Comparison of ENCODE assay signal across 12 cellular contexts in genomic region chr9:128385493-128386205, GRCh38. TPM values are rescaled to one million over a fixed set of nuclear protein-coding genes. Genes with fewer than 3 reads are reported as not detected.
A peak's percentile ranks its signal among the peaks of the same experiment; 100 is the strongest.
DNase-seq lines count a peak whose midpoint lies in the region; ATAC-seq and TF ChIP-seq lines count a peak whose summit lies in the region.
"Had no signal": no experiment of that assay in that cellular context is flagged by ENCODE, and none has a peak within 500 bp of the region (broad histone marks: within the 10 kb centered on the region; RNA-seq: fewer than 3 reads in every experiment).

No MANE protein-coding gene starts in this region.

- peaks cover 42% of the 10 kb centered on the region for H3K36me3 ChIP-seq in WERI-Rb-1
- peaks cover 55% of the 10 kb centered on the region for H3K36me3 ChIP-seq in endodermal cell (ENCODE audit: control insufficient read depth, insufficient read depth, low read length)
- H3K36me3 ChIP-seq in neuronal stem cell (replicated peaks in 1 of 2; ENCODE audit: control insufficient read depth in 2 of 2, insufficient read depth in 2 of 2, low read length in 2 of 2): peaks cover 11 to 62% of the 10 kb centered on the region in 2 donors
- peaks cover 83% of the 10 kb centered on the region for H3K36me3 ChIP-seq in lower lobe of right lung

- no peak overlapping the region for H3K4me3 Mint-ChIP-seq in endodermal cell
- peak overlapping the region; percentile 94 for H3K4me3 Mint-ChIP-seq in neural crest cell
- H3K4me3 Mint-ChIP-seq: IgD-negative memory B cell had no signal

- H3K27me3 ChIP-seq in WERI-Rb-1 (ENCODE audit: insufficient read depth, low read depth, severe bottlenecking) (no peaks in the 10 kb centered on the region), endodermal cell (ENCODE audit: control insufficient read depth, insufficient read depth, low read length, poor library complexity, severe bottlenecking) (peaks cover 19% of the 10 kb centered on the region), neuronal stem cell (ENCODE audit: control insufficient read depth in 3 of 3, insufficient read depth in 3 of 3, low read depth in 1 of 3, low read length in 3 of 3) (peaks cover 0 to 87% (median 0%) of the 10 kb centered on the region in 3 experiments), lower lobe of right lung (ENCODE audit: low read depth) (no peaks in the 10 kb centered on the region)

- peaks cover 4% of the 10 kb centered on the region for H3K79me1 ChIP-seq in neuronal stem cell (ENCODE audit: low read depth, low read length)

- H2BK120ac ChIP-seq in neuronal stem cell (ENCODE audit: low read depth, low read length): no peak overlapping the region

- H3K9me3 ChIP-seq in WERI-Rb-1 (ENCODE audit: severe bottlenecking) (no peaks in the 10 kb centered on the region), endodermal cell (ENCODE audit: control insufficient read depth, low read length) (no peaks in the 10 kb centered on the region), neuronal stem cell (replicated peaks in 1 of 2; ENCODE audit: control insufficient read depth in 2 of 2, insufficient read depth in 1 of 2, low read depth in 1 of 2, low read length in 2 of 2) (no peaks in the 10 kb centered on the region), lower lobe of right lung (no peaks in the 10 kb centered on the region)

- H2AFZ ChIP-seq in neuronal stem cell (ENCODE audit: low read length): no peak overlapping the region

- H3K4me3 ChIP-seq in WERI-Rb-1 (ENCODE audit: low read depth, low read length) (no peak overlapping the region), endodermal cell (ENCODE audit: low read length) (no peak overlapping the region), neuronal stem cell (ENCODE audit: low read length in 2 of 2) (no peak overlapping the region), lower lobe of right lung (no peak overlapping the region)

- no peak overlapping the region for H4K91ac ChIP-seq in neuronal stem cell (ENCODE audit: low read depth, low read length, poor library complexity)

- TF ChIP-seq CTCF in WERI-Rb-1 (IDR thresholded peaks at IDR 0.05; ENCODE audit: low read depth, low read length): no peak
- no peak for TF ChIP-seq CTCF in endodermal cell (conservative IDR thresholded peaks at IDR 0.05)
- TF ChIP-seq CTCF in neural crest cell (conservative IDR thresholded peaks at IDR 0.05): no peak
- TF ChIP-seq CTCF in lower lobe of right lung (IDR thresholded peaks at IDR 0.05): no peak

- 58 to 83% methylated on average over 4 to 14 of the region's 14 CpGs for WGBS in endodermal cell (ENCODE audit: insufficient coverage in 1 of 2, insufficient read length in 1 of 2), 2 experiments
- WGBS in neuronal stem cell (ENCODE audit: extremely low coverage in 2 of 2, insufficient read length in 2 of 2, insufficient replicate concordance in 1 of 2), 2 donors: no CpG with 5 or more reads among the region's 14 CpGs

- H3K27ac ChIP-seq in WERI-Rb-1: peak overlapping the region; percentile 99
- H3K27ac ChIP-seq in endodermal cell (ENCODE audit: low read depth, low read length): peak overlapping the region; percentile 98
- no peak overlapping the region for H3K27ac ChIP-seq in neuronal stem cell (replicated peaks; ENCODE audit: low read length)
- no peak overlapping the region for H3K27ac ChIP-seq in lower lobe of right lung

- H3K4ac ChIP-seq in neuronal stem cell (ENCODE audit: low read length): no peak overlapping the region

- no peak overlapping the region for H3K18ac ChIP-seq in neuronal stem cell (ENCODE audit: low read length)

- H3K4me2 ChIP-seq in neuronal stem cell (ENCODE audit: insufficient read depth, low read length, poor library complexity, severe bottlenecking): no peak overlapping the region

- H2BK12ac ChIP-seq in neuronal stem cell (ENCODE audit: low read length): no peak overlapping the region

- intact Hi-C loops in lower lobe of right lung (cut with DNase I): no loop called here

- H3K4me1 ChIP-seq in endodermal cell (ENCODE audit: control insufficient read depth, insufficient read depth, low read length): no peaks in the 10 kb centered on the region
- H3K4me1 ChIP-seq in neuronal stem cell (ENCODE audit: control insufficient read depth in 2 of 2, insufficient read depth in 1 of 2, low read depth in 1 of 2, low read length in 2 of 2): peaks cover 16 to 90% of the 10 kb centered on the region in 2 donors
- no peaks in the 10 kb centered on the region for H3K4me1 ChIP-seq in lower lobe of right lung

- H3K9me3 Mint-ChIP-seq in endodermal cell: no peaks in the 10 kb centered on the region
- H3K9me3 Mint-ChIP-seq in neural crest cell: no peaks in the 10 kb centered on the region
- H3K9me3 Mint-ChIP-seq: IgD-negative memory B cell had no signal

- H3K27me3 Mint-ChIP-seq in endodermal cell (ENCODE audit: insufficient read depth) (peaks cover 79% of the 10 kb centered on the region), neural crest cell (ENCODE audit: low read depth) (peaks cover 50% of the 10 kb centered on the region)
- H3K27me3 Mint-ChIP-seq: IgD-negative memory B cell had no signal

- no peak overlapping the region for H3K27ac Mint-ChIP-seq in endodermal cell
- peak overlapping the region; percentile 97 for H3K27ac Mint-ChIP-seq in neural crest cell (ENCODE audit: unreplicated experiment)
- H3K27ac Mint-ChIP-seq: IgD-negative memory B cell had no signal

- H4K8ac ChIP-seq in neuronal stem cell (ENCODE audit: low read depth, low read length): no peak overlapping the region

- H3K14ac ChIP-seq in neuronal stem cell (ENCODE audit: low read length): no peak overlapping the region

- ATAC-seq in HG02610 (IDR thresholded peaks at IDR 0.05; ENCODE audit: unreplicated experiment) (no peak), lower lobe of right lung (no peak)

- H2AK5ac ChIP-seq in neuronal stem cell (ENCODE audit: low read depth, low read length): no peak overlapping the region

- DNase-seq in DMS 273 (lab: John Stamatoyannopoulos, UW; ENCODE audit: unreplicated experiment) (peak; percentile 79), WERI-Rb-1 (peak; percentile 95), endodermal cell (peak; percentile 38), neural crest cell (ENCODE audit: low read depth, low spot score) (peak; percentile 44), neuronal stem cell (ENCODE audit: low spot score) (no peak), lower lobe of right lung (no peak)
- DNase-seq in activated CD4-positive, alpha-beta T cell treated with anti-CD3 and anti-CD28 coated beads, Interleukin-2, amount 50 U/mL, for 4 hours: no peak
- DNase-seq: NCI-H187 treated with DMSO at 0.1 percent for 48 hours, NCI-H2171 treated with DMSO at 0.1 percent for 48 hours, NCI-H510A had no signal

- H3K9ac ChIP-seq in endodermal cell (ENCODE audit: extremely low read depth, low read length, poor library complexity, severe bottlenecking): no peak overlapping the region
- H3K9ac ChIP-seq in neuronal stem cell (ENCODE audit: low read depth, low read length, poor library complexity): no peak overlapping the region

- H2BK15ac ChIP-seq in neuronal stem cell (ENCODE audit: low read length): no peak overlapping the region

- H3K36me3 Mint-ChIP-seq in endodermal cell (ENCODE audit: low read depth): peaks cover 45% of the 10 kb centered on the region
- peaks cover 27% of the 10 kb centered on the region for H3K36me3 Mint-ChIP-seq in neural crest cell (ENCODE audit: low read depth)

- no peak overlapping the region for H3K23ac ChIP-seq in neuronal stem cell (ENCODE audit: low read depth, low read length, poor library complexity)

- no peak overlapping the region for H2BK5ac ChIP-seq in neuronal stem cell (ENCODE audit: low read length)

- H3K4me1 Mint-ChIP-seq in endodermal cell: peaks cover 13% of the 10 kb centered on the region
- H3K4me1 Mint-ChIP-seq in neural crest cell: peaks cover 87% of the 10 kb centered on the region

RNA-seq across cellular contexts. Expression of gene URM1, which starts 14.5 kb away (rescaled TPM):
- 10 to 100 TPM; 51.5 to 60.4 TPM for total RNA-seq in endodermal cell
- polyA plus RNA-seq in endodermal cell (2013, experiment 1 of 2): 46.9 TPM
- 45.0 TPM for polyA plus RNA-seq in endodermal cell (2013, experiment 2 of 2)
- total RNA-seq in neural crest cell: 69.9 and 73.2 TPM in 2 replicates
- 28.4 TPM for polyA plus RNA-seq in neuronal stem cell (2013, experiment 1 of 2)
- polyA plus RNA-seq in neuronal stem cell (2013, experiment 2 of 2): 24.9 TPM
- total RNA-seq in lower lobe of right lung: 49.0 TPM

RNA-seq across cellular contexts. Expression of gene CERCAM, which starts 35.0 kb away (rescaled TPM):
- total RNA-seq in endodermal cell: 10 to 100 TPM; 18.5 to 26.5 TPM
- 51.5 TPM for polyA plus RNA-seq in endodermal cell (2013, experiment 1 of 2)
- 53.6 TPM for polyA plus RNA-seq in endodermal cell (2013, experiment 2 of 2)
- 49.7 and 56.4 TPM in 2 replicates for total RNA-seq in neural crest cell
- polyA plus RNA-seq in neuronal stem cell (2013, experiment 1 of 2): 0.70 TPM
- polyA plus RNA-seq in neuronal stem cell (2013, experiment 2 of 2): 0.76 TPM
- total RNA-seq in lower lobe of right lung: 11.2 TPM

RNA-seq across cellular contexts. Expression of gene SLC27A4, which starts 45.3 kb away (rescaled TPM):
- total RNA-seq in endodermal cell (10 to 100 TPM; 22.4 to 25.0 TPM), neural crest cell (43.0 and 45.6 TPM in 2 replicates), lower lobe of right lung (19.5 TPM)
- 23.8 TPM for polyA plus RNA-seq in endodermal cell (2013, experiment 1 of 2)
- polyA plus RNA-seq in endodermal cell (2013, experiment 2 of 2): 23.5 TPM
- 6.1 TPM for polyA plus RNA-seq in neuronal stem cell (2013, experiment 1 of 2)
- 5.4 TPM for polyA plus RNA-seq in neuronal stem cell (2013, experiment 2 of 2)

Comparison
In these comparisons a context has a peak if more than half of its experiments do, and no peak if none do; other contexts are left out.
1. DNase-seq: peak in DMS 273 (single experiment), WERI-Rb-1 (single experiment), endodermal cell (single experiment) and neural crest cell (single experiment); none in neuronal stem cell (single experiment), activated CD4-positive, alpha-beta T cell treated with anti-CD3 and anti-CD28 coated beads, Interleukin-2, amount 50 U/mL, for 4 hours (0 of 2) and lower lobe of right lung (single experiment).
2. H3K27ac ChIP-seq: peak in WERI-Rb-1 (single experiment) and endodermal cell (single experiment); none in neuronal stem cell (single experiment) and lower lobe of right lung (single experiment).